9 cellular contexts compared by ENCODE assay signal in the genomic region with DNA sequence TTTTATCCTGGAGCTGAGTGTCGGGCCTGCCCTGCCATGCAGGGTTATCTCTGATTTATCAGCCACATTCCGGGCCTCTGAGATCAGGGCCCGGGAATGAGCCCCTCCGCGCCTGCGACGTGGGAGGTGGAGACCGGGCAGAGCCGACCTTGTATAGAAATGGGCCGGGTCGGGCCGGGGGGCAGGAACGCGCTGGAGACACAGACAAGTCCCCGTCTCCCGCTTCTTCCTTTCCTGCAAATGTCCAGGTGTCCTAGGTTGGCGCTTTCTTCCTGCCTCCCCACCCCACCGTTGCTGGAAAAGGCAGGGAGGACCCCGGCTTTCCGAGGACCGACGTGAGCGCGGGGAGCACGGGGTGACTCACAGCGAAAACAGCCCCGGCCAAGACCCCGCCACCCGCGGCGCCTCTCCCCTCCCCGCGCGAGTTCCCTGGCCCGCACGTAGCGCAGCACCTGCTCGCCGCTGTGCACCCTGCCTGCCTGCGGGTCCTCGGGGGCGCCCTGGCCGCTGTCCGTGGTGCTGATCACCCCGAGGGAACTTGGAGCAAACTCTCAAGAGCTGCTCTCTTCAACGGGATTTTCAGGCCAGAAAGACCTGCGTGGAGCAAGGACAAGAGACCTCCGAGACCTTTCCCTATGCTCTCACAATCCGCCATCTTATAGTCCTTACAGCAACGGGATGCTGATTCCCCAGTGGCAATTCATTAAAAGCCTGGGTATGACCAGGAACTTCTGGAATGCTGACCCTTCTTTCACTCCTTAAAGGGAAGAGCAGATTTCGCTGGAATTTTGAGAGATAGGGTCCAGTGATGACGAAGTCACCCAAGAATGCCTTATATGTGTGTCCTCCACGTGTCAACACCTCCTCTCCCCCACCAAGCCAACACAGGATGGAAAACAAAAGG. TPM values are rescaled to one million over a fixed set of nuclear protein-coding genes. Genes with fewer than 3 reads are reported as not detected.
DNase-seq lines count a peak whose midpoint lies in the region; ATAC-seq and TF ChIP-seq lines count a peak whose summit lies in the region.
"Had no signal": no experiment of that assay in that cellular context is flagged by ENCODE, and none has a peak within 500 bp of the region (broad histone marks: within the 10 kb centered on the region; RNA-seq: fewer than 3 reads in every experiment).

No MANE protein-coding gene starts in this region.

- no peak overlapping the region for H3K4me3 ChIP-seq in DND-41 (ENCODE audit: low read depth in 1 of 2, low read length in 2 of 2)
- no peak overlapping the region for H3K4me3 ChIP-seq in MG63
- no peak overlapping the region for H3K4me3 ChIP-seq in epithelial cell of esophagus (ENCODE audit: low read length)
- H3K4me3 ChIP-seq in thyroid gland (replicated peaks in 1 of 3) = no peak overlapping the region

- no peak for TF ChIP-seq POLR2A in thyroid gland (IDR thresholded peaks at IDR 0.05)

- no peaks in the 10 kb centered on the region for H3K9me3 Mint-ChIP-seq in activated CD4-positive, alpha-beta memory T cell treated with anti-CD3 and anti-CD28 coated beads, Interleukin-2, amount 10 ng/mL, durations not matched to agents 7 days and 5 days
- peaks cover 2% of the 10 kb centered on the region for H3K9me3 Mint-ChIP-seq in nephron

- no peaks in the 10 kb centered on the region for H3K27me3 ChIP-seq in DND-41 (ENCODE audit: insufficient read depth, low read length, poor library complexity)
- H3K27me3 ChIP-seq in MG63 = peaks cover 41% of the 10 kb centered on the region
- H3K27me3 ChIP-seq in thyroid gland = peaks cover 4% of the 10 kb centered on the region

- H3K4me1 Mint-ChIP-seq in activated CD4-positive, alpha-beta memory T cell treated with anti-CD3 and anti-CD28 coated beads, Interleukin-2, amount 10 ng/mL, durations not matched to agents 7 days and 5 days = no peaks in the 10 kb centered on the region
- H3K4me1 Mint-ChIP-seq in nephron = no peaks in the 10 kb centered on the region

- H3K9me3 ChIP-seq in DND-41 (ENCODE audit: insufficient read depth, low read length, severe bottlenecking) = no peaks in the 10 kb centered on the region
- no peaks in the 10 kb centered on the region for H3K9me3 ChIP-seq in MG63
- no peaks in the 10 kb centered on the region for H3K9me3 ChIP-seq in thyroid gland

- peaks cover 23% of the 10 kb centered on the region for H4K20me1 ChIP-seq in DND-41 (ENCODE audit: insufficient read depth, low read length)

- CTCF ChIA-PET in activated CD4-positive, alpha-beta memory T cell treated with anti-CD3 and anti-CD28 coated beads, Interleukin-2, amount 10 ng/mL, durations not matched to agents 7 days and 5 days (lab: Charles Lee) = no interaction called here

- ATAC-seq in DND-41 (ENCODE audit: insufficient read depth, low read depth) (peak; percentile 88), GM19023 (IDR thresholded peaks at IDR 0.05; ENCODE audit: unreplicated experiment) (no peak)

- H3K27me3 Mint-ChIP-seq in activated CD4-positive, alpha-beta memory T cell treated with anti-CD3 and anti-CD28 coated beads, Interleukin-2, amount 10 ng/mL, durations not matched to agents 7 days and 5 days = peaks cover 58% of the 10 kb centered on the region
- H3K27me3 Mint-ChIP-seq in nephron (ENCODE audit: low read depth) = peaks cover 76% of the 10 kb centered on the region

- no peaks in the 10 kb centered on the region for H3K36me3 Mint-ChIP-seq in activated CD4-positive, alpha-beta memory T cell treated with anti-CD3 and anti-CD28 coated beads, Interleukin-2, amount 10 ng/mL, durations not matched to agents 7 days and 5 days (ENCODE audit: low read depth)
- H3K36me3 Mint-ChIP-seq in nephron (ENCODE audit: low read depth) = no peaks in the 10 kb centered on the region

- peak; percentile 72 for TF ChIP-seq CTCF in DND-41 (IDR thresholded peaks at IDR 0.05; ENCODE audit: borderline replicate concordance, extremely low read depth, low read length, poor library complexity, severe bottlenecking)
- TF ChIP-seq CTCF in epithelial cell of esophagus (IDR thresholded peaks at IDR 0.05; ENCODE audit: insufficient read depth, low read depth, low read length, missing control alignments) = peak; percentile 10
- TF ChIP-seq CTCF in nephron (IDR thresholded peaks at IDR 0.05; ENCODE audit: unreplicated experiment in 3 of 3) = peak in 2 of 3 experiments; percentile 42 to 43
- peak in 3 of 6 experiments; percentile 27 to 52 (median 42) for TF ChIP-seq CTCF in thyroid gland (IDR thresholded peaks at IDR 0.05)

- H3K27ac Mint-ChIP-seq in activated CD4-positive, alpha-beta memory T cell treated with anti-CD3 and anti-CD28 coated beads, Interleukin-2, amount 10 ng/mL, durations not matched to agents 7 days and 5 days = no peak overlapping the region
- no peak overlapping the region for H3K27ac Mint-ChIP-seq in nephron

- no peaks in the 10 kb centered on the region for H3K79me2 ChIP-seq in DND-41 (ENCODE audit: insufficient read depth, low read length)

- H3K27ac ChIP-seq in DND-41 (ENCODE audit: low read length) (no peak overlapping the region), thyroid gland (no peak overlapping the region)
- H3K27ac ChIP-seq: KMS-11 had no signal

- H2AFZ ChIP-seq in DND-41 (ENCODE audit: low read depth, low read length) = no peak overlapping the region

- H3K9ac ChIP-seq in DND-41 (ENCODE audit: low read depth, low read length) = no peak overlapping the region
- H3K9ac ChIP-seq: KMS-11 had no signal

- H3K4me1 ChIP-seq in DND-41 (ENCODE audit: insufficient read depth, low read length) (peaks cover 20% of the 10 kb centered on the region), thyroid gland (no peaks in the 10 kb centered on the region)

- DNase-seq in DND-41 = peak; percentile 85
- peak; percentile 58 for DNase-seq in MG63
- DNase-seq in activated CD4-positive, alpha-beta memory T cell treated with anti-CD3 and anti-CD28 coated beads, Interleukin-2, amount 10 ng/mL, durations not matched to agents 7 days and 5 days = peak; percentile 73
- peak; percentile 58 for DNase-seq in epithelial cell of esophagus (ENCODE audit: low read depth)
- DNase-seq in thyroid gland = peak; percentile 70 to 82
- no peak for DNase-seq in pons (ENCODE audit: low spot score)

- no peak overlapping the region for H3K4me3 Mint-ChIP-seq in activated CD4-positive, alpha-beta memory T cell treated with anti-CD3 and anti-CD28 coated beads, Interleukin-2, amount 10 ng/mL, durations not matched to agents 7 days and 5 days
- H3K4me3 Mint-ChIP-seq in nephron = no peak overlapping the region

- H3K36me3 ChIP-seq in DND-41 (ENCODE audit: insufficient read depth, low read length) (no peaks in the 10 kb centered on the region), MG63 (no peaks in the 10 kb centered on the region), thyroid gland (no peaks in the 10 kb centered on the region)

- H3K4me2 ChIP-seq in DND-41 (ENCODE audit: insufficient read depth, low read length) = no peak overlapping the region
- H3K4me2 ChIP-seq: KMS-11 had no signal

- WGBS in thyroid gland, 2 donors = 6 to 7% methylated on average over 17 to 27 of the region's 53 CpGs

- intact Hi-C loops in thyroid gland (cut with DNase I) = no loop called here

- POLR2A ChIA-PET in activated CD4-positive, alpha-beta memory T cell treated with anti-CD3 and anti-CD28 coated beads, Interleukin-2, amount 10 ng/mL, durations not matched to agents 7 days and 5 days (lab: Charles Lee) = interaction anchor here (2.0 kb wide), 1 partner anchor 49 kb away, joined by 14 read pairs; no protein-coding TSS in a partner anchor

RNA-seq across cellular contexts. Expression of gene NPPB, which starts 0.5 kb away (rescaled TPM):
- total RNA-seq in MG63 (2014; rRNA removed; shearing (Covaris generic); ENCODE audit: low replicate concordance) = not detected in 2 replicates
- not detected for total RNA-seq in activated CD4-positive, alpha-beta memory T cell treated with anti-CD3 and anti-CD28 coated beads, Interleukin-2, amount 10 ng/mL, durations not matched to agents 7 days and 5 days
- total RNA-seq in thyroid gland = not detected

RNA-seq across cellular contexts. Expression of gene NPPA, which starts 11.6 kb away (rescaled TPM):
- not detected in 2 replicates for total RNA-seq in MG63 (2014; rRNA removed; shearing (Covaris generic); ENCODE audit: low replicate concordance)
- not detected for total RNA-seq in activated CD4-positive, alpha-beta memory T cell treated with anti-CD3 and anti-CD28 coated beads, Interleukin-2, amount 10 ng/mL, durations not matched to agents 7 days and 5 days
- total RNA-seq in thyroid gland = not detected

RNA-seq across cellular contexts. Expression of gene CLCN6, which starts 53.2 kb away (rescaled TPM):
- total RNA-seq in MG63 (2014; rRNA removed; shearing (Covaris generic); ENCODE audit: low replicate concordance) = 1.5 and 6.1 TPM in 2 replicates
- total RNA-seq in activated CD4-positive, alpha-beta memory T cell treated with anti-CD3 and anti-CD28 coated beads, Interleukin-2, amount 10 ng/mL, durations not matched to agents 7 days and 5 days = 10 to 100 TPM; 18.8 to 19.5 TPM
- total RNA-seq in thyroid gland = 10 to 100 TPM; 14.8 to 38.4 (median 16.9) TPM

RNA-seq across cellular contexts. Expression of gene MTHFR, which starts 53.5 kb away (rescaled TPM):
- 3.8 and 7.8 TPM in 2 replicates for total RNA-seq in MG63 (2014; rRNA removed; shearing (Covaris generic); ENCODE audit: low replicate concordance)
- total RNA-seq in activated CD4-positive, alpha-beta memory T cell treated with anti-CD3 and anti-CD28 coated beads, Interleukin-2, amount 10 ng/mL, durations not matched to agents 7 days and 5 days = 10 to 100 TPM; 29.4 to 32.2 TPM
- 10 to 100 TPM; 52.8 to 96.9 (median 65.6) TPM for total RNA-seq in thyroid gland
